2 cellular contexts compared by ENCODE assay signal in genomic region chr7:77888998-77889397, GRCh38.
TF ChIP-seq lines count a peak whose summit lies in the region.

No MANE protein-coding gene starts in this region.

TF ChIP-seq in IMR-90, 13 proteins besides CTCF, POLR2A, EP300 and RAD21 (continued from another document):
- TF ChIP-seq MXI1 (IDR thresholded peaks at IDR 0.05; ENCODE audit: borderline replicate concordance, low read depth, low read length) (no peak), RCOR1 (IDR thresholded peaks at IDR 0.05; ENCODE audit: insufficient replicate concordance, low read length) (no peak)
TF ChIP-seq in IMR-90: peak in this region for 0.

TF ChIP-seq in WTC11, 78 proteins besides CTCF, POLR2A, EP300 and RAD21 (continued from another document):
- TF ChIP-seq, protein P1, sequence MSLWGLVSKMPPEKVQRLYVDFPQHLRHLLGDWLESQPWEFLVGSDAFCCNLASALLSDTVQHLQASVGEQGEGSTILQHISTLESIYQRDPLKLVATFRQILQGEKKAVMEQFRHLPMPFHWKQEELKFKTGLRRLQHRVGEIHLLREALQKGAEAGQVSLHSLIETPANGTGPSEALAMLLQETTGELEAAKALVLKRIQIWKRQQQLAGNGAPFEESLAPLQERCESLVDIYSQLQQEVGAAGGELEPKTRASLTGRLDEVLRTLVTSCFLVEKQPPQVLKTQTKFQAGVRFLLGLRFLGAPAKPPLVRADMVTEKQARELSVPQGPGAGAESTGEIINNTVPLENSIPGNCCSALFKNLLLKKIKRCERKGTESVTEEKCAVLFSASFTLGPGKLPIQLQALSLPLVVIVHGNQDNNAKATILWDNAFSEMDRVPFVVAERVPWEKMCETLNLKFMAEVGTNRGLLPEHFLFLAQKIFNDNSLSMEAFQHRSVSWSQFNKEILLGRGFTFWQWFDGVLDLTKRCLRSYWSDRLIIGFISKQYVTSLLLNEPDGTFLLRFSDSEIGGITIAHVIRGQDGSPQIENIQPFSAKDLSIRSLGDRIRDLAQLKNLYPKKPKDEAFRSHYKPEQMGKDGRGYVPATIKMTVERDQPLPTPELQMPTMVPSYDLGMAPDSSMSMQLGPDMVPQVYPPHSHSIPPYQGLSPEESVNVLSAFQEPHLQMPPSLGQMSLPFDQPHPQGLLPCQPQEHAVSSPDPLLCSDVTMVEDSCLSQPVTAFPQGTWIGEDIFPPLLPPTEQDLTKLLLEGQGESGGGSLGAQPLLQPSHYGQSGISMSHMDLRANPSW (CRISPR knock-in tag; conservative IDR thresholded peaks at IDR 0.05; ENCODE audit: low read depth), result no peak
- no peak for TF ChIP-seq FOXP1 (CRISPR knock-in tag; IDR thresholded peaks at IDR 0.05; ENCODE audit: borderline replicate concordance)
- no peak for TF ChIP-seq GRHL2 (CRISPR knock-in tag; IDR thresholded peaks at IDR 0.05; ENCODE audit: insufficient replicate concordance, severe bottlenecking)
- no peak for TF ChIP-seq NFATC4 (CRISPR knock-in tag; IDR thresholded peaks at IDR 0.05)
- TF ChIP-seq, protein P2, sequence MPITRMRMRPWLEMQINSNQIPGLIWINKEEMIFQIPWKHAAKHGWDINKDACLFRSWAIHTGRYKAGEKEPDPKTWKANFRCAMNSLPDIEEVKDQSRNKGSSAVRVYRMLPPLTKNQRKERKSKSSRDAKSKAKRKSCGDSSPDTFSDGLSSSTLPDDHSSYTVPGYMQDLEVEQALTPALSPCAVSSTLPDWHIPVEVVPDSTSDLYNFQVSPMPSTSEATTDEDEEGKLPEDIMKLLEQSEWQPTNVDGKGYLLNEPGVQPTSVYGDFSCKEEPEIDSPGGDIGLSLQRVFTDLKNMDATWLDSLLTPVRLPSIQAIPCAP (CRISPR knock-in tag; IDR thresholded peaks at IDR 0.05), result no peak
- no peak for TF ChIP-seq FOXK1 (CRISPR knock-in tag; IDR thresholded peaks at IDR 0.05)
- TF ChIP-seq ZNF423 (CRISPR knock-in tag; IDR thresholded peaks at IDR 0.05), result no peak
- TF ChIP-seq KAT7 (CRISPR knock-in tag; IDR thresholded peaks at IDR 0.05; ENCODE audit: borderline replicate concordance), result no peak
- TF ChIP-seq NFE2L1 (CRISPR knock-in tag; IDR thresholded peaks at IDR 0.05), result no peak
